In genomic region chr10:17238445-17239275, GRCh38 we compare ENCODE assay signal across 11 cellular contexts. TPM values are rescaled to one million over a fixed set of nuclear protein-coding genes. Genes with fewer than 3 reads are reported as not detected.
A peak's percentile ranks its signal among the peaks of the same experiment; 100 is the strongest.
DNase-seq lines count a peak whose midpoint lies in the region; ATAC-seq, FAIRE-seq and TF ChIP-seq lines count a peak whose summit lies in the region.
"Had no signal": no experiment of that assay in that cellular context is flagged by ENCODE, and none has a peak within 500 bp of the region (broad histone marks: within the 10 kb centered on the region; RNA-seq: fewer than 3 reads in every experiment).

No MANE protein-coding gene starts in this region.

- H3K27ac Mint-ChIP-seq in WTC11: no peak overlapping the region

- ATAC-seq in WTC11: no peak

- H2BK120ac ChIP-seq in neuronal stem cell (ENCODE audit: low read depth, low read length): no peak overlapping the region

- H3K18ac ChIP-seq in neuronal stem cell (ENCODE audit: low read length): no peak overlapping the region

- peaks cover 0 to 6% of the 10 kb centered on the region in 2 donors for H3K4me1 ChIP-seq in adrenal gland (replicated peaks in 1 of 2)
- peaks cover 0 to 6% of the 10 kb centered on the region in 2 donors for H3K4me1 ChIP-seq in neuronal stem cell (ENCODE audit: control insufficient read depth in 2 of 2, insufficient read depth in 1 of 2, low read depth in 1 of 2, low read length in 2 of 2)

- no peak overlapping the region for H2AK5ac ChIP-seq in neuronal stem cell (ENCODE audit: low read depth, low read length)

- H4K91ac ChIP-seq in neuronal stem cell (ENCODE audit: low read depth, low read length, poor library complexity): no peak overlapping the region

- intact Hi-C loops in adrenal gland (cut with DNase I): no loop called here

- TF ChIP-seq POLR2A in GM12892 (IDR thresholded peaks at IDR 0.05; ENCODE audit: low read depth, low read length) (peak; percentile 42; the same call in 1 of the 2 replicates), adrenal gland (IDR thresholded peaks at IDR 0.05) (no peak)

- no peak overlapping the region for H4K8ac ChIP-seq in neuronal stem cell (ENCODE audit: low read depth, low read length)

- WGBS in adrenal gland, 4 donors: 74 to 83% (median 79%) methylated on average over 12 of the region's 12 CpGs
- WGBS in neuronal stem cell (ENCODE audit: extremely low coverage in 2 of 2, insufficient read length in 2 of 2, insufficient replicate concordance in 1 of 2), 2 donors: no CpG with 5 or more reads among the region's 12 CpGs

- peaks cover 11% of the 10 kb centered on the region; the same call in 1 of the 2 replicates for H3K9me3 Mint-ChIP-seq in WTC11

- TF ChIP-seq CTCF in WTC11 (IDR thresholded peaks at IDR 0.05) (no peak), fibroblast of villous mesenchyme (IDR thresholded peaks at IDR 0.05; ENCODE audit: insufficient read depth, low read depth, low read length) (no peak), adrenal gland (IDR thresholded peaks at IDR 0.05) (no peak)

- peaks cover 3% of the 10 kb centered on the region; the same call in 1 of the 2 replicates for H3K4me1 Mint-ChIP-seq in WTC11

- no peak overlapping the region for H2AFZ ChIP-seq in neuronal stem cell (ENCODE audit: low read length)

- CTCF ChIA-PET in WTC11 (lab: Charles Lee): no interaction called here

- H3K9ac ChIP-seq in neuronal stem cell (ENCODE audit: low read depth, low read length, poor library complexity): no peak overlapping the region

- H3K27ac ChIP-seq in adrenal gland (no peak overlapping the region), neuronal stem cell (replicated peaks; ENCODE audit: low read length) (no peak overlapping the region)
- H3K27ac ChIP-seq: pancreas had no signal

- H2BK12ac ChIP-seq in neuronal stem cell (ENCODE audit: low read length): no peak overlapping the region

- H2BK5ac ChIP-seq in neuronal stem cell (ENCODE audit: low read length): no peak overlapping the region

- H3K36me3 Mint-ChIP-seq in WTC11: peaks cover 22% of the 10 kb centered on the region

- H3K4me3 Mint-ChIP-seq in WTC11: no peak overlapping the region

- no peak overlapping the region for H3K4me3 ChIP-seq in fibroblast of villous mesenchyme (ENCODE audit: low read depth, low read length)
- no peak overlapping the region for H3K4me3 ChIP-seq in skeletal muscle cell (ENCODE audit: low read depth, low read length)
- no peak overlapping the region for H3K4me3 ChIP-seq in adrenal gland
- no peak overlapping the region for H3K4me3 ChIP-seq in neuronal stem cell (ENCODE audit: low read length in 2 of 2)
- H3K4me3 ChIP-seq: pancreas had no signal

- no peak overlapping the region for H3K14ac ChIP-seq in neuronal stem cell (ENCODE audit: low read length)

- H2BK15ac ChIP-seq in neuronal stem cell (ENCODE audit: low read length): no peak overlapping the region

- POLR2A ChIA-PET in WTC11 (lab: Charles Lee): no interaction called here

- DNase-seq in GM12892 (ENCODE audit: insufficient read length): no peak
- no peak for DNase-seq in WTC11 (ENCODE audit: low spot score)
- peak; percentile 70 for DNase-seq in fibroblast of villous mesenchyme (ENCODE audit: low read depth)
- peak; percentile 45 for DNase-seq in skeletal muscle cell (ENCODE audit: low read depth)
- DNase-seq in NCI-H446 (lab: John Stamatoyannopoulos, UW): no peak
- no peak for DNase-seq in adrenal gland
- DNase-seq in NCI-H82 (lab: John Stamatoyannopoulos, UW): no peak
- no peak for DNase-seq in neuronal stem cell (ENCODE audit: low spot score)
- DNase-seq: NCI-H2029; pancreas; stimulated activated naive CD4-positive, alpha-beta T cell had no signal

- H3K27me3 ChIP-seq in adrenal gland: no peaks in the 10 kb centered on the region
- no peaks in the 10 kb centered on the region for H3K27me3 ChIP-seq in neuronal stem cell (ENCODE audit: control insufficient read depth in 3 of 3, insufficient read depth in 3 of 3, low read depth in 1 of 3, low read length in 3 of 3)
- H3K27me3 ChIP-seq: pancreas had no signal

- no peak overlapping the region for H3K23ac ChIP-seq in neuronal stem cell (ENCODE audit: low read depth, low read length, poor library complexity)

- peaks cover 0 to 43% of the 10 kb centered on the region in 2 donors for H3K36me3 ChIP-seq in adrenal gland (replicated peaks in 1 of 2)
- peaks cover 22 to 45% of the 10 kb centered on the region in 2 donors for H3K36me3 ChIP-seq in neuronal stem cell (replicated peaks in 1 of 2; ENCODE audit: control insufficient read depth in 2 of 2, insufficient read depth in 2 of 2, low read length in 2 of 2)

- no peak for FAIRE-seq in GM12892 (lab: Jason Lieb, UNC)
- FAIRE-seq: pancreas had no signal

- H3K9me3 ChIP-seq in adrenal gland (replicated peaks in 1 of 3) (no peaks in the 10 kb centered on the region), neuronal stem cell (replicated peaks in 1 of 2; ENCODE audit: control insufficient read depth in 2 of 2, insufficient read depth in 1 of 2, low read depth in 1 of 2, low read length in 2 of 2) (peaks cover 0 to 8% of the 10 kb centered on the region in 2 donors)
- H3K9me3 ChIP-seq: pancreas had no signal

- H3K27me3 Mint-ChIP-seq in WTC11 (ENCODE audit: low read depth): no peaks in the 10 kb centered on the region

- H3K79me1 ChIP-seq in neuronal stem cell (ENCODE audit: low read depth, low read length): no peaks in the 10 kb centered on the region

- H3K4me2 ChIP-seq in neuronal stem cell (ENCODE audit: insufficient read depth, low read length, poor library complexity, severe bottlenecking): no peak overlapping the region

- no peak overlapping the region for H3K4ac ChIP-seq in neuronal stem cell (ENCODE audit: low read length)

TF ChIP-seq in WTC11, 78 proteins besides CTCF, POLR2A, EP300 and RAD21:
- TF ChIP-seq ETV6 (CRISPR knock-in tag; IDR thresholded peaks at IDR 0.05) (no peak), ZNF671 (CRISPR knock-in tag; IDR thresholded peaks at IDR 0.05) (no peak), ZNF423 (CRISPR knock-in tag; IDR thresholded peaks at IDR 0.05) (no peak), CDX4 (CRISPR knock-in tag; IDR thresholded peaks at IDR 0.05; ENCODE audit: borderline replicate concordance) (peak; percentile 20; the same call in 1 of the 2 replicates), TEAD1 (CRISPR knock-in tag; IDR thresholded peaks at IDR 0.05) (no peak), ZNF121 (CRISPR knock-in tag; IDR thresholded peaks at IDR 0.05) (no peak)
TF ChIP-seq in WTC11: peak in this region for 1.

RNA-seq across cellular contexts. Expression of gene VIM, which starts 10.6 kb away (rescaled TPM):
- 162 TPM for polyA plus RNA-seq in GM12892 (2012; ENCODE audit: missing spikeins)
- total RNA-seq in WTC11 (2021): 65.0 to 74.1 TPM (median 66.2 TPM) in 3 replicates
- 4,579 and 6,589 TPM in 2 replicates for total RNA-seq in fibroblast of villous mesenchyme
- total RNA-seq in adrenal gland: 1,000 to 10,000 TPM in 4 of 8 donors, 100 to 1,000 TPM in 4; 374 to 1,377 (median 956) TPM
- 100 to 1,000 TPM; 322 to 882 (median 377) TPM for polyA plus RNA-seq in adrenal gland
- 689 TPM for polyA plus RNA-seq in neuronal stem cell (2013, experiment 1 of 2)
- polyA plus RNA-seq in neuronal stem cell (2013, experiment 2 of 2): 669 TPM

RNA-seq across cellular contexts. Expression of gene TRDMT1, which starts 37.2 kb away (rescaled TPM):
- polyA plus RNA-seq in GM12892 (2012; ENCODE audit: missing spikeins): 4.4 TPM
- 10.6 to 11.7 TPM (median 11.0 TPM) in 3 replicates for total RNA-seq in WTC11 (2021)
- 6.0 and 6.1 TPM in 2 replicates for total RNA-seq in fibroblast of villous mesenchyme
- total RNA-seq in adrenal gland: 10 to 100 TPM in 1 of 8 donors, 1 to 10 TPM in 7; 1.7 to 10.5 (median 5.5) TPM
- polyA plus RNA-seq in adrenal gland: 1 to 10 TPM; 1.3 to 3.7 (median 2.2) TPM
- 14.4 TPM for polyA plus RNA-seq in neuronal stem cell (2013, experiment 1 of 2)
- 14.9 TPM for polyA plus RNA-seq in neuronal stem cell (2013, experiment 2 of 2)

Comparison
In these comparisons a context has a peak if more than half of its experiments do, and no peak if none do; other contexts are left out.
1. DNase-seq: peak in fibroblast of villous mesenchyme (single experiment) and skeletal muscle cell (single experiment); none in GM12892 (single experiment), WTC11 (single experiment), NCI-H446 (0 of 2), adrenal gland (0 of 7), NCI-H82 (single experiment) and neuronal stem cell (single experiment).